Comparison of ENCODE assay signal across 13 cellular contexts in the genomic region with DNA sequence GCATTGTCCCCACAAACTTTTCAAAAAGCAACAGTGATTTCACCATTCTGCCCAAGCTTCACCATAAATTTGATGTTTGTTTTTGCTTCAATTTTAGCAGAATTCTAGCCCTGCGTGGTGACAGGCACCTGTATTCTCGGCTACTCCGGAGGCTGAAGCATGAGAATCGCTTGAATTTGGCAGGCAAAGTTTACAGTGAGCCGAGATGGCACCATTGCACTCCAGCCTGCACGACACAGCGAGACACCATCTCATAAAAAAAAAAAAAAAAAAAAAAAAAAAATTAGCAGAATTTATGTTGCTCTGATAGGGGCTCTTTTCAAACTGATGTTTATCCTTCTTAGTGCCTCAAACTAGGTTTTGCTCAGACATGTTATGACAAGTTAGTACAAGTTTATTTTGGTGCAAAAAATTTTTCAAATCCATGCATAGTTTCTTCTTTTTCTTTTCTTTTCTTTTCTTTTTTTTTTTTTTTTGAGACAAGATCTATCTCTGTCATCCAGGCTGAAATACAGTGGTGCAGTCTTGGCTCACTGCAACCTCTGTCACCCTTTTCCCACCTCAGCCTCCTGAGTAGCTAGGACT. TPM values are rescaled to one million over a fixed set of nuclear protein-coding genes. Genes with fewer than 3 reads are reported as not detected.
DNase-seq lines count a peak whose midpoint lies in the region; ATAC-seq and TF ChIP-seq lines count a peak whose summit lies in the region.
"Had no signal": no experiment of that assay in that cellular context is flagged by ENCODE, and none has a peak within 500 bp of the region (broad histone marks: within the 10 kb centered on the region; RNA-seq: fewer than 3 reads in every experiment).

No MANE protein-coding gene starts in this region.

- 93% methylated on average over 2 of the region's 7 CpGs for WGBS in mesenchymal stem cell
- 51% methylated on average over 7 of the region's 7 CpGs for WGBS in urinary bladder

- H2AFZ ChIP-seq in mesenchymal stem cell (ENCODE audit: low read depth, low read length): no peak overlapping the region

- no peak overlapping the region for H3K14ac ChIP-seq in mesenchymal stem cell (ENCODE audit: low read length in 2 of 2)

- H3K23ac ChIP-seq in mesenchymal stem cell (ENCODE audit: low read length in 2 of 2): no peak overlapping the region

- H3K79me1 ChIP-seq in mesenchymal stem cell (replicated peaks; ENCODE audit: low read length, poor library complexity, severe bottlenecking): peaks cover 26% of the 10 kb centered on the region

- no peak overlapping the region for H3K9ac ChIP-seq in mesenchymal stem cell (ENCODE audit: low read length)

- H2BK120ac ChIP-seq in mesenchymal stem cell (ENCODE audit: low read depth, low read length): no peak overlapping the region

- H2BK12ac ChIP-seq in mesenchymal stem cell (ENCODE audit: low read length in 2 of 2): no peak overlapping the region

- H3K9me3 ChIP-seq in Panc1 (ENCODE audit: control insufficient read depth, insufficient read depth, low read depth, low read length) (no peaks in the 10 kb centered on the region; the same call in 1 of the 2 replicates), mesenchymal stem cell (ENCODE audit: control insufficient read depth, low read length) (no peaks in the 10 kb centered on the region)
- H3K9me3 ChIP-seq: right lobe of liver, suprapubic skin had no signal

- CTCF ChIA-PET in Panc1 (lab: Charles Lee): no interaction called here

- in situ Hi-C loops in Panc1 (cut with HindIII; ENCODE audit: low pct_unique_long_range_greater_than_20kb, low sequenced_read_pairs): no loop called here

- POLR2A ChIA-PET in Panc1 (lab: Charles Lee): interaction anchor here (0.5 to 0.6 kb wide), 2 partner anchors 20 to 86 kb away, joined by 3 to 4 read pairs; no protein-coding TSS in a partner anchor

- peak; percentile 47 for ATAC-seq in left ventricle myocardium superior
- ATAC-seq in Panc1: no peak
- no peak for ATAC-seq in HG03457 (IDR thresholded peaks at IDR 0.05; ENCODE audit: unreplicated experiment)

- H3K4me1 ChIP-seq in Panc1 (ENCODE audit: control insufficient read depth, insufficient read depth, low read length): peaks cover 52% of the 10 kb centered on the region
- H3K4me1 ChIP-seq in mesenchymal stem cell (ENCODE audit: control insufficient read depth, insufficient read depth, low read depth, low read length): peaks cover 4% of the 10 kb centered on the region
- no peaks in the 10 kb centered on the region for H3K4me1 ChIP-seq in urinary bladder (ENCODE audit: insufficient read depth)

- H4K91ac ChIP-seq in mesenchymal stem cell (ENCODE audit: low read length): no peak overlapping the region

- H3K4me3 ChIP-seq in Panc1 (ENCODE audit: low read depth in 2 of 2, low read length in 2 of 2) (peak overlapping the region in 1 of 2 experiments; percentile 13; a peak in 1 of 4 replicates), mesenchymal stem cell (ENCODE audit: insufficient read depth in 1 of 2, low read depth in 1 of 2, low read length in 2 of 2) (no peak overlapping the region), urinary bladder (ENCODE audit: low read depth, low read length) (no peak overlapping the region)
- H3K4me3 ChIP-seq: lung, right lobe of liver, suprapubic skin had no signal

- no TSS peak for BruUV-seq in Panc1 (replicated peaks; lab: Mats Ljungman, UMichigan)

- peak overlapping the region in 1 of 2 experiments; percentile 56 for H3K4ac ChIP-seq in mesenchymal stem cell (ENCODE audit: low read depth in 1 of 2, low read length in 2 of 2)

- H2BK15ac ChIP-seq in mesenchymal stem cell (ENCODE audit: low read depth, poor library complexity, severe bottlenecking): no peak overlapping the region

- H3K36me3 ChIP-seq in Panc1 (ENCODE audit: control insufficient read depth, insufficient read depth, low read length): no peaks in the 10 kb centered on the region
- H3K36me3 ChIP-seq in mesenchymal stem cell (ENCODE audit: control insufficient read depth in 1 of 2, insufficient read depth in 2 of 2, low read depth in 1 of 2, low read length in 2 of 2): no peaks in the 10 kb centered on the region
- no peaks in the 10 kb centered on the region for H3K36me3 ChIP-seq in urinary bladder (ENCODE audit: insufficient read depth)
- H3K36me3 ChIP-seq: right lobe of liver, suprapubic skin had no signal

- no peak overlapping the region for H4K8ac ChIP-seq in mesenchymal stem cell (ENCODE audit: low read length)

- H3K18ac ChIP-seq in mesenchymal stem cell (ENCODE audit: low read depth in 1 of 2, low read length in 2 of 2): peak overlapping the region in 1 of 2 experiments; percentile 67

- H2AK5ac ChIP-seq in mesenchymal stem cell (ENCODE audit: low read length, severe bottlenecking): no peak overlapping the region

- DNase-seq in left ventricle myocardium superior: no peak
- no peak for DNase-seq in cardiac septum (ENCODE audit: low spot score)
- no peak for DNase-seq in Panc1 (ENCODE audit: low read depth, low spot score)
- no peak for DNase-seq in mesenchymal stem cell
- no peak for DNase-seq in retina
- no peak for DNase-seq in activated CD4-positive, alpha-beta T cell treated with anti-CD3 and anti-CD28 coated beads for 4 hours
- DNase-seq: AML-193, NCI-H524 had no signal

- H3K27me3 ChIP-seq in Panc1 (ENCODE audit: control insufficient read depth, insufficient read depth, low read length) (no peaks in the 10 kb centered on the region), mesenchymal stem cell (ENCODE audit: control insufficient read depth in 1 of 2, insufficient read depth in 1 of 2, low read length in 2 of 2) (no peaks in the 10 kb centered on the region)
- H3K27me3 ChIP-seq: right lobe of liver, suprapubic skin had no signal

- H3K4me2 ChIP-seq in mesenchymal stem cell (ENCODE audit: low read length, poor library complexity, severe bottlenecking): no peak overlapping the region

- TF ChIP-seq CTCF in Panc1 (IDR thresholded peaks at IDR 0.05): no peak

- H3K27ac ChIP-seq in Panc1 (ENCODE audit: low read length): peak overlapping the region; percentile 83
- peak overlapping the region; percentile 57 for H3K27ac ChIP-seq in mesenchymal stem cell (ENCODE audit: low read length, poor library complexity, severe bottlenecking)
- H3K27ac ChIP-seq in urinary bladder (ENCODE audit: low read depth): peak overlapping the region; percentile 57
- H3K27ac ChIP-seq: right lobe of liver, suprapubic skin had no signal

- intact Hi-C loops in left ventricle myocardium superior (cut with micrococcal nuclease): no loop called here
- intact Hi-C loops in cardiac septum (cut with DNase I): no loop called here
- intact Hi-C loops in Panc1 (cut with micrococcal nuclease; ENCODE audit: unreplicated experiment): no loop called here

- peak overlapping the region; percentile 60 for H2BK5ac ChIP-seq in mesenchymal stem cell (ENCODE audit: low read depth, low read length, poor library complexity, severe bottlenecking)

RNA-seq across cellular contexts. Expression of a gene that starts 24.3 kb away (rescaled TPM):
- 143 TPM for total RNA-seq in left ventricle myocardium superior
- total RNA-seq in cardiac septum: 98.8 TPM
- 107 TPM for total RNA-seq in Panc1 (2021; ENCODE audit: unreplicated experiment)
- polyA plus RNA-seq in Panc1 (2012; ENCODE audit: insufficient read length): 42.2 TPM
- 30.7 TPM for polyA plus RNA-seq in mesenchymal stem cell (2013, experiment 1 of 2)
- polyA plus RNA-seq in mesenchymal stem cell (2013, experiment 2 of 2): 32.3 TPM
- total RNA-seq in urinary bladder: 50.4 TPM
- 112 TPM for polyA plus RNA-seq in urinary bladder
